ENCODE assay signal across 6 cellular contexts in the genomic region with DNA sequence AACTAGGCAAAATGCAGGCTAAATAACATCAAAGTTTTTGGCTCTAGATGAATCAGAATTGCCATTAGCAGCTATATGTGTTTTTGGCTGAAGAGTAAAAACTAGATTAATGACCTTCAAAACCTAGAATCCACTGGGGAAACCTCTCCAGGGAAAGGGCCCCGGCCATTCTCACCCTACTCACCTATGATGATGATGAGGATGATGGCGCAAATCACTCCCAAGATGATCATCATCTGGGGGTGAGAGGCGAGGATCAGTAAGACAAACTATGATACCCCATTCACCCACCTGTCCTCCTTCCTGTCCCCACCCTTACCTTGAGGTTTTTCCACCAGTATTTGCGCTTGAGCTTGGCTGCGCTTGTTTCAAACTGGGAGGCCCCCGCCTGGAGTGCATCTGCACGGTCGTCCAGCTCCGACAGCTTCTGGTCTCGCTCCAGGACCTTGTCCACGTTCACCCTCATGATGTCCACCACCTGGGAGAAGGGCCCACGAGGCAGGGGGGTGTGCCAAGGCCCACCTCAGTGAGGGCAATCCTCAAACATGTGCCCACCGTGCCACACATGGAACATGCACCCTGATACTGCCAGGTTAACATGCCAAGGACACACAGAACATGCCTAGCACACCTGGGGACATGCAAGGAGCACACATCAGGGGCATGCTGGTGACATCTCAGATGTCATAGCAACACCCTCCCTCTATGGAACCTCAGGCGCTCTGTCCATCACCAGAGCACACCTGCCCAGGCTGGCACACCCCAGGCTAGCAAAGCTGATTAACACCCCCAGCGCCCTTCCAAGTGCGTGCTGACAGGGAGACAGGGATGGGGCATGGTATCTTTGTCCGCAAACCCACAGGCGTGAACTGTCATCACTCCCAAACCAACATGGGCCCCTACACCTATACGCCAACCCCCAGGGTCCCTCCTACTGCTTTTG. TPM values are rescaled to one million over a fixed set of nuclear protein-coding genes. Genes with fewer than 3 reads are reported as not detected.
DNase-seq lines count a peak whose midpoint lies in the region.

No MANE protein-coding gene starts in this region.

- H3K27ac ChIP-seq in Karpas-422 (ENCODE audit: low read length) (peak overlapping the region; percentile 69), duodenal mucosa (ENCODE audit: low read depth, low read length) (peak overlapping the region; percentile 94), rectal smooth muscle tissue (ENCODE audit: low read depth, low read length) (peak overlapping the region; percentile 99)

- H3K9ac ChIP-seq in Karpas-422 (ENCODE audit: low read length), result peak overlapping the region; percentile 96
- H3K9ac ChIP-seq in duodenal mucosa (ENCODE audit: low read depth in 1 of 2, low read length in 2 of 2), result peak overlapping the region; percentile 93 to 98
- H3K9ac ChIP-seq in rectal smooth muscle tissue (ENCODE audit: low read length), result peak overlapping the region; percentile 92

- H4K20me1 ChIP-seq in Karpas-422 (ENCODE audit: insufficient read depth, low read depth, low read length), result peaks cover 12% of the 10 kb centered on the region

- DNase-seq in Karpas-422, result no peak
- DNase-seq in AG08396 (ENCODE audit: low spot score), result no peak
- no peak for DNase-seq in T-helper 9 cell
- no peak for DNase-seq in NCI-H1694 (lab: John Stamatoyannopoulos, UW)

- peak overlapping the region; percentile 86 for H3K4me3 ChIP-seq in Karpas-422 (ENCODE audit: low read length)
- H3K4me3 ChIP-seq in duodenal mucosa (ENCODE audit: low read depth in 1 of 2, low read length in 2 of 2), result peak overlapping the region; percentile 91 to 94
- peak overlapping the region; percentile 79 for H3K4me3 ChIP-seq in rectal smooth muscle tissue (ENCODE audit: low read length)

- H3K4me1 ChIP-seq in Karpas-422 (ENCODE audit: low read length) (peaks cover 58% of the 10 kb centered on the region), duodenal mucosa (ENCODE audit: control insufficient read depth in 1 of 2, insufficient read depth in 2 of 2, low read length in 2 of 2) (peaks cover 40 to 44% of the 10 kb centered on the region in 2 donors), rectal smooth muscle tissue (ENCODE audit: control insufficient read depth, insufficient read depth, low read length) (peaks cover 34% of the 10 kb centered on the region)

- H3K79me2 ChIP-seq in Karpas-422 (ENCODE audit: low read length), result peaks cover 27% of the 10 kb centered on the region

- H3K9me2 ChIP-seq in Karpas-422 (replicated peaks; ENCODE audit: insufficient read depth, low read length), result no peaks in the 10 kb centered on the region

- no peaks in the 10 kb centered on the region for H3K9me3 ChIP-seq in Karpas-422 (ENCODE audit: low read length)
- H3K9me3 ChIP-seq in duodenal mucosa (ENCODE audit: control insufficient read depth in 1 of 2, low read length in 2 of 2), result no peaks in the 10 kb centered on the region

- H3K36me3 ChIP-seq in Karpas-422 (ENCODE audit: insufficient read depth, low read length) (peaks cover 11% of the 10 kb centered on the region; the same call in 1 of the 2 replicates), duodenal mucosa (ENCODE audit: control insufficient read depth in 1 of 2, insufficient read depth in 2 of 2, low read length in 2 of 2) (peaks cover 14 to 19% of the 10 kb centered on the region in 2 donors), rectal smooth muscle tissue (ENCODE audit: control insufficient read depth, insufficient read depth, low read length) (peaks cover 11% of the 10 kb centered on the region)

- H2AFZ ChIP-seq in Karpas-422 (ENCODE audit: low read length), result no peak overlapping the region

- H3K4me2 ChIP-seq in Karpas-422 (ENCODE audit: low read depth, low read length, poor library complexity, severe bottlenecking), result peak overlapping the region; percentile 96

- H3K27me3 ChIP-seq in Karpas-422 (ENCODE audit: low read length) (no peaks in the 10 kb centered on the region), duodenal mucosa (ENCODE audit: control insufficient read depth in 1 of 2, insufficient read depth in 2 of 2, low read length in 2 of 2) (no peaks in the 10 kb centered on the region), rectal smooth muscle tissue (ENCODE audit: control insufficient read depth, insufficient read depth, low read length) (no peaks in the 10 kb centered on the region)

RNA-seq across cellular contexts. Expression of gene VAMP2, which starts 1.2 kb away (rescaled TPM):
- total RNA-seq in Karpas-422 (2014; rRNA removed; shearing (Covaris generic); ENCODE audit: low replicate concordance), result 24.5 and 47.7 TPM in 2 replicates

RNA-seq across cellular contexts. Expression of gene PER1, which starts 9.4 kb away (rescaled TPM):
- 12.7 and 24.0 TPM in 2 replicates for total RNA-seq in Karpas-422 (2014; rRNA removed; shearing (Covaris generic); ENCODE audit: low replicate concordance)

RNA-seq across cellular contexts. Expression of gene TMEM107, which starts 14.6 kb away (rescaled TPM):
- 70.7 and 134 TPM in 2 replicates for total RNA-seq in Karpas-422 (2014; rRNA removed; shearing (Covaris generic); ENCODE audit: low replicate concordance)

RNA-seq across cellular contexts. Expression of gene BORCS6, which starts 28.4 kb away (rescaled TPM):
- 10.3 and 34.4 TPM in 2 replicates for total RNA-seq in Karpas-422 (2014; rRNA removed; shearing (Covaris generic); ENCODE audit: low replicate concordance)

RNA-seq across cellular contexts. Expression of gene HES7, which starts 37.7 kb away (rescaled TPM):
- total RNA-seq in Karpas-422 (2014; rRNA removed; shearing (Covaris generic); ENCODE audit: low replicate concordance), result 0.37 and 2.1 TPM in 2 replicates
